ENCODE assay signal across 15 cellular contexts in the genomic region with DNA sequence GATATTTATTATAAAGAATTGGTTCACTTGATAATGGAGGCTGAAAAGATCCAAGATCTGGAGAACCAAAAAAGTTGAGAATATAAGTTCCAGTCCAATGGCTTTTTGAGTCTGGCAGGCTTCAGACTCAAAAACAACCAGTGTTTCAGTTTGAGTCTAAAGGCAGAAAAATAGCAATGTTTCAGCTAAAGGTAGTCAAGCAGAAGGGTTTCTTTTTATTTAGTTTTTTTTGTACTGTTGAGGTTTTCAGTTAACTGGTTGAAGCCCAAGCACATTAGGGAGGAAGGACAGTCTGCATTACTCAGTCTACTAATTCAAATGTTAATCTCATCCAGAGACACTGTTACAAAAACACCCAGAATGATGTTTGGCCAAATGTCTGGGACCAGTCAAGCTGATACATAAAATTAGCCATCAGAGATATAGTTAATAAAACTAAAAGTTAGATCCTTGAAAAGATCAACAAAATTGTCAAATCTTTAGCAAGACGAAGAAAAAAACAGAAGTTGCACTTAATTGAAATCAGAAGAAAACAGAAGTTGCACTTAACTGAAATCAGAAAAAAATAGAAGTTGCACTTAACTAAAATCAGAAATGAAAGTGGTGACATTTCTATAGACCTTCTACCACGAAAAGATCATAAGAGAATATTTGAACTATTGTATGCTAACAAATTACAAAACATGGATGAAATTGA.
DNase-seq lines count a peak whose midpoint lies in the region; ATAC-seq and TF ChIP-seq lines count a peak whose summit lies in the region.
"Had no signal": no experiment of that assay in that cellular context is flagged by ENCODE, and none has a peak within 500 bp of the region (broad histone marks: within the 10 kb centered on the region; RNA-seq: fewer than 3 reads in every experiment).

No MANE protein-coding gene starts in this region.

- no peaks in the 10 kb centered on the region for H3K27me3 Mint-ChIP-seq in activated B cell treated with CpG ODN at 0.5 μM for 24 hours
- H3K27me3 Mint-ChIP-seq: activated CD4-positive, alpha-beta T cell treated with anti-CD3 and anti-CD28 coated beads, Interleukin-2, amount 10 ng/mL, durations not matched to agents 7 days and 5 days had no signal

- H3K27ac ChIP-seq in heart right ventricle, result peak overlapping the region in 1 of 10 donors; percentile 66
- H3K27ac ChIP-seq: epithelial cell of prostate, suprapubic skin had no signal

- H3K4me1 Mint-ChIP-seq in activated B cell treated with CpG ODN at 0.5 μM for 24 hours, result peaks cover 64% of the 10 kb centered on the region
- H3K4me1 Mint-ChIP-seq: activated CD4-positive, alpha-beta T cell treated with anti-CD3 and anti-CD28 coated beads, Interleukin-2, amount 10 ng/mL, durations not matched to agents 7 days and 5 days had no signal

- H3K4me3 ChIP-seq in heart right ventricle, result no peak overlapping the region
- H3K4me3 ChIP-seq: suprapubic skin had no signal

- peaks cover 0 to 4% (median 0%) of the 10 kb centered on the region in 9 donors for H3K4me1 ChIP-seq in heart right ventricle
- H3K4me1 ChIP-seq: suprapubic skin had no signal

- ATAC-seq in GM18861 (IDR thresholded peaks at IDR 0.05; ENCODE audit: unreplicated experiment) (peak; percentile 89), GM21576 (IDR thresholded peaks at IDR 0.05; ENCODE audit: unreplicated experiment) (peak; percentile 86), HG03139 (IDR thresholded peaks at IDR 0.05; ENCODE audit: unreplicated experiment) (peak; percentile 81), activated B cell treated with CpG ODN at 0.5 μM for 24 hours (ENCODE audit: low read depth) (peak; percentile 91), heart right ventricle (no peak)

- H3K36me3 Mint-ChIP-seq in activated B cell treated with CpG ODN at 0.5 μM for 24 hours (ENCODE audit: low read depth), result peaks cover 5% of the 10 kb centered on the region

- H3K9me3 ChIP-seq in heart right ventricle, result peaks cover 0 to 15% (median 0%) of the 10 kb centered on the region in 11 donors

- no peaks in the 10 kb centered on the region for H3K36me3 ChIP-seq in heart right ventricle
- H3K36me3 ChIP-seq: suprapubic skin had no signal

- peaks cover 10% of the 10 kb centered on the region for H3K9me3 Mint-ChIP-seq in activated B cell treated with CpG ODN at 0.5 μM for 24 hours
- H3K9me3 Mint-ChIP-seq: activated CD4-positive, alpha-beta T cell treated with anti-CD3 and anti-CD28 coated beads, Interleukin-2, amount 10 ng/mL, durations not matched to agents 7 days and 5 days had no signal

- CTCF ChIA-PET in activated B cell treated with CpG ODN at 0.5 μM for 24 hours (lab: Charles Lee), result no interaction called here

- no peak for TF ChIP-seq CTCF in activated B cell treated with CpG ODN at 0.5 μM for 24 hours (IDR thresholded peaks at IDR 0.05)
- TF ChIP-seq CTCF in heart right ventricle (IDR thresholded peaks at IDR 0.05), result no peak

- POLR2A ChIA-PET in activated B cell treated with CpG ODN at 0.5 μM for 24 hours (lab: Charles Lee), result interaction anchor here (0.7 to 2.5 kb wide), 2 partner anchors 15 to 124 kb away, joined by 4 to 12 read pairs; no protein-coding TSS in a partner anchor

- DNase-seq in activated B cell treated with CpG ODN at 0.5 μM for 24 hours, result no peak
- DNase-seq in activated T-cell treated with anti-CD3 and anti-CD28 coated beads, Interleukin-2, amount 50 U/mL, for 48 hours, result no peak
- no peak for DNase-seq in NCI-H2107 (lab: John Stamatoyannopoulos, UW)
- DNase-seq in heart right ventricle, result no peak
- no peak for DNase-seq in activated naive CD4-positive, alpha-beta T cell treated with anti-CD3 and anti-CD28 coated beads, Interleukin-2, amount 50 U/mL, for 16 hours
- DNase-seq: activated CD4-positive, alpha-beta T cell treated with anti-CD3 and anti-CD28 coated beads, Interleukin-2, amount 10 ng/mL, durations not matched to agents 7 days and 5 days; aorta; NCI-H1417; nucleus accumbens; stimulated activated CD4-positive, alpha-beta T cell treated with anti-CD3 and anti-CD28 coated beads, Interleukin-1b, Interleukin-23, amount 100 ng/mL, for 48 hours had no signal

- 73 to 84% methylated on average over 2 of the region's 2 CpGs for WGBS in heart right ventricle, 2 donors

- H3K27ac Mint-ChIP-seq in activated B cell treated with CpG ODN at 0.5 μM for 24 hours, result peak overlapping the region; percentile 88
- H3K27ac Mint-ChIP-seq: activated CD4-positive, alpha-beta T cell treated with anti-CD3 and anti-CD28 coated beads, Interleukin-2, amount 10 ng/mL, durations not matched to agents 7 days and 5 days had no signal

- intact Hi-C loops in activated B cell treated with CpG ODN at 0.5 μM for 24 hours (cut with micrococcal nuclease) (loop anchor here (2.0 to 10.0 kb wide), 8 partner anchors 15 to 1255 kb away; a partner anchor contains a TSS), heart right ventricle (cut with DNase I) (no loop called here)

- H3K27me3 ChIP-seq in heart right ventricle, result no peaks in the 10 kb centered on the region
- H3K27me3 ChIP-seq: suprapubic skin had no signal

- H3K4me3 Mint-ChIP-seq in activated B cell treated with CpG ODN at 0.5 μM for 24 hours, result peak overlapping the region; percentile 69
- H3K4me3 Mint-ChIP-seq: activated CD4-positive, alpha-beta T cell treated with anti-CD3 and anti-CD28 coated beads, Interleukin-2, amount 10 ng/mL, durations not matched to agents 7 days and 5 days had no signal

Comparison
In these comparisons a context has a peak if more than half of its experiments do, and no peak if none do; other contexts are left out.
1. ATAC-seq: peak in GM18861 (single experiment), GM21576 (single experiment), HG03139 (single experiment) and activated B cell treated with CpG ODN at 0.5 μM for 24 hours (single experiment); none in heart right ventricle (0 of 8).